ENCODE assay signal across 9 cellular contexts in the genomic region with DNA sequence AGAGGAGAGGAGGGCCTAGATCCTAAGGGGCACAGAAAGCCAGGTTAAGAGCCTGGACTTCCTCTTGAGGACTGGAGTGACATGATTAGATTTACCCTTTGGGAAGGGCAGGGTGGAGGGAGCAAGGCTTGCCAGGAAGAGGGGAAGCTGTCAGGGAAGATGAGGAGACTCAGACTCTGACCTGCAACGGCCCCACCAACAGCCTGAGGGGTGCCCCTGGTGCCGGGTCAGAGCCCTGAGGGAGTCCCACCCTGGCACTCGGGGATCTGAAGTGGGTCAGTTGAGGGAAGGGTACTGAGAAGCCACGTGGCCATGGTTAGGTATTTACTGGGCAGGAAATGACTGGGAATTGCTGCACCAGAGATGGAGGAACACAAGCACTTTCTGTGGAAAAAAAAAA. TPM values are rescaled to one million over a fixed set of nuclear protein-coding genes. Genes with fewer than 3 reads are reported as not detected.
DNase-seq lines count a peak whose midpoint lies in the region; ATAC-seq and TF ChIP-seq lines count a peak whose summit lies in the region.
"Had no signal": no experiment of that assay in that cellular context is flagged by ENCODE, and none has a peak within 500 bp of the region (broad histone marks: within the 10 kb centered on the region; RNA-seq: fewer than 3 reads in every experiment).

No MANE protein-coding gene starts in this region.

- no peak overlapping the region for H3K9ac ChIP-seq in endodermal cell (ENCODE audit: extremely low read depth, low read length, poor library complexity, severe bottlenecking)

- H3K9me3 ChIP-seq in AG04450 (ENCODE audit: control insufficient read depth, insufficient read depth, low read length) (no peaks in the 10 kb centered on the region), endodermal cell (ENCODE audit: control insufficient read depth, low read length) (no peaks in the 10 kb centered on the region)

- H3K4me3 Mint-ChIP-seq in endodermal cell, result no peak overlapping the region
- H3K4me3 Mint-ChIP-seq in nephron, result no peak overlapping the region

- WGBS in endodermal cell (ENCODE audit: insufficient coverage in 1 of 2, insufficient read length in 1 of 2), 2 experiments, result 89 to 92% methylated on average over 3 to 4 of the region's 4 CpGs

- H3K27me3 Mint-ChIP-seq in endodermal cell (ENCODE audit: insufficient read depth) (no peaks in the 10 kb centered on the region), nephron (ENCODE audit: low read depth) (peaks cover 4% of the 10 kb centered on the region)

- POLR2A ChIA-PET in AG04450 (lab: Yijun Ruan, JAX), result no interaction called here
- POLR2A ChIA-PET in RWPE1 (lab: Yijun Ruan, JAX; ENCODE audit: low non-redundant PET), result no interaction called here

- TF ChIP-seq CTCF in AG04450 (IDR thresholded peaks at IDR 0.05; ENCODE audit: low read depth, low read length) (no peak), RWPE1 (conservative IDR thresholded peaks at IDR 0.05; ENCODE audit: low read depth) (no peak), endodermal cell (conservative IDR thresholded peaks at IDR 0.05) (no peak), nephron (IDR thresholded peaks at IDR 0.05; ENCODE audit: unreplicated experiment in 3 of 3) (no peak)

- H3K27ac Mint-ChIP-seq in endodermal cell (peak overlapping the region; percentile 19), nephron (peak overlapping the region; percentile 88 to 96 (median 94))

- peaks cover 6% of the 10 kb centered on the region for H3K36me3 ChIP-seq in endodermal cell (ENCODE audit: control insufficient read depth, insufficient read depth, low read length)

- no peak for ATAC-seq in HG03571 (IDR thresholded peaks at IDR 0.05; ENCODE audit: unreplicated experiment)
- no peak for ATAC-seq in GM19023 (IDR thresholded peaks at IDR 0.05; ENCODE audit: unreplicated experiment)

- DNase-seq in AG04450 (ENCODE audit: low read depth, low spot score) (no peak), RWPE1 (ENCODE audit: low spot score) (no peak), endodermal cell (no peak), NCI-H2171 treated with DMSO at 0.1 percent for 48 hours (lab: John Stamatoyannopoulos, UW) (no peak), MV-4-11 (lab: John Stamatoyannopoulos, UW) (no peak)
- DNase-seq: DMS 273 treated with DMSO at 0.1 percent for 48 hours had no signal

- H3K4me3 ChIP-seq in AG04450 (ENCODE audit: low read depth, low read length), result no peak overlapping the region
- H3K4me3 ChIP-seq in endodermal cell (ENCODE audit: low read length), result no peak overlapping the region

- no peaks in the 10 kb centered on the region for H3K9me3 Mint-ChIP-seq in endodermal cell
- H3K9me3 Mint-ChIP-seq in nephron, result no peaks in the 10 kb centered on the region

- peaks cover 7% of the 10 kb centered on the region for H3K36me3 Mint-ChIP-seq in endodermal cell (ENCODE audit: low read depth)
- no peaks in the 10 kb centered on the region for H3K36me3 Mint-ChIP-seq in nephron (ENCODE audit: low read depth)

- CTCF ChIA-PET in AG04450 (lab: Charles Lee) (interaction anchor here (2.3 to 4.0 kb wide), 2 partner anchors 11 to 88 kb away, joined by 7 to 36 read pairs; no protein-coding TSS in a partner anchor), RWPE1 (lab: Yijun Ruan, JAX) (interaction anchor here (0.5 to 0.9 kb wide), 4 partner anchors 11 to 114 kb away, joined by 3 to 7 read pairs (median 3); no protein-coding TSS in a partner anchor)

- H3K4me1 Mint-ChIP-seq in endodermal cell (peaks cover 18% of the 10 kb centered on the region), nephron (peaks cover 56% of the 10 kb centered on the region)

- H3K27ac ChIP-seq in AG04450 (ENCODE audit: low read depth, low read length) (peak overlapping the region; percentile 78), RWPE1 (peak overlapping the region; percentile 74), endodermal cell (ENCODE audit: low read depth, low read length) (no peak overlapping the region)

- peaks cover 10% of the 10 kb centered on the region for H3K4me1 ChIP-seq in endodermal cell (ENCODE audit: control insufficient read depth, insufficient read depth, low read length)

- H3K27me3 ChIP-seq in AG04450 (ENCODE audit: control insufficient read depth, insufficient read depth, low read length), result no peaks in the 10 kb centered on the region
- no peaks in the 10 kb centered on the region for H3K27me3 ChIP-seq in endodermal cell (ENCODE audit: control insufficient read depth, insufficient read depth, low read length, poor library complexity, severe bottlenecking)

RNA-seq across cellular contexts. Expression of a gene that starts 9.8 kb away (rescaled TPM):
- polyA plus RNA-seq in AG04450 (2011; rRNA removed), result 145 and 161 TPM in 2 replicates
- 84.2 and 92.4 TPM in 2 replicates for polyA minus RNA-seq in AG04450 (2011; rRNA and poly(A)+ RNA removed)
- total RNA-seq in endodermal cell, result 10 to 100 TPM; 47.8 to 57.9 TPM
- 38.8 TPM for polyA plus RNA-seq in endodermal cell (2013, experiment 1 of 2)
- 42.8 TPM for polyA plus RNA-seq in endodermal cell (2013, experiment 2 of 2)
